Comparison of ENCODE assay signal across 1 cellular context in the genomic region with DNA sequence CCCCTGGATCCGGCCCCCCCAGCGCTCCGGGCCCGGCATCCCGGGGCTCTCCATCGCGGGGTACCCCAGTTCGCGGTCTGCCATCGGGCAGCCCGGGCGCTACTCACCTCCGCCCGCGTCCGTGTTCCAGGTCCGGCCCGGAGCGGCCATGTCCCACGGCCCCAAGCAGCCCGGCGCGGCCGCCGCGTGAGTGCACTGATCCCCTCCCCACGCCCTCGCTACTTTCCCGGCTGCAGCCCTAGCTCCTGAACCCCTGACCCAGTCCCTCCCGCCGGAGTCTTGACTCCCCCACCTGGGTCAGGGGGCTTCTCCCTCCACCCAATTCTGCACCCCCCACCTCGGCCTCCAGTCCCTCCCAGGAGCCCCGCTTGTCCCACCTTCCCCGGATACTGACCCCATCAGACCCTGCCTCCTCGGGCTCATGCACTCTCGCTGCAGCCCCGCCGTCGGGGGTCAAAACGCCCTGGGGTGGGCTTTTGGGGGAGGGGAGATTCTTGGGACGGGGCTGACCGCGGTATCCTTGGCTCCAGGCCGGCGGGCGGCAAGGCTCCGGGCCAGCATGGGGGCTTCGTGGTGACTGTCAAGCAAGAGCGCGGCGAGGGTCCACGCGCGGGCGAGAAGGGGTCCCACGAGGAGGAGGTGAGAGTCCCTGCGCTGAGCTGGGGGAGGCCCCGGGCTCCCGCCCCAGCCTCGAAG.
A peak's percentile ranks its signal among the peaks of the same experiment; 100 is the strongest.
TF ChIP-seq lines count a peak whose summit lies in the region.

No MANE protein-coding gene starts in this region.

TF ChIP-seq in H1, 55 proteins besides CTCF, POLR2A, EP300 and RAD21:
- TF ChIP-seq YY1 (IDR thresholded peaks at IDR 0.05; ENCODE audit: low read depth, low read length) (peak; percentile 43; the same call in 1 of the 2 replicates), PHF8 (conservative IDR thresholded peaks at IDR 0.05; ENCODE audit: low read depth, low read length) (peak; percentile 13; the same call in 1 of the 2 replicates), KDM4A (IDR thresholded peaks at IDR 0.05; ENCODE audit: low read depth, low read length, severe bottlenecking) (peak; percentile 48), CBX8 (IDR thresholded peaks at IDR 0.05; ENCODE audit: borderline replicate concordance, low read depth, low read length) (no peak), CHD2 (IDR thresholded peaks at IDR 0.05; ENCODE audit: low read length) (no peak), BACH1 (IDR thresholded peaks at IDR 0.05; ENCODE audit: low read length) (peak; percentile 46; the same call in 1 of the 2 replicates), HDAC2 (IDR thresholded peaks at IDR 0.05; ENCODE audit: borderline replicate concordance in 1 of 2, low read depth in 2 of 2, low read length in 2 of 2) (peak in 1 of 2 experiments; percentile 47; a peak in 1 of 4 replicates), KDM5A (IDR thresholded peaks at IDR 0.05; ENCODE audit: low read length) (no peak)
- TF ChIP-seq, protein P1, sequence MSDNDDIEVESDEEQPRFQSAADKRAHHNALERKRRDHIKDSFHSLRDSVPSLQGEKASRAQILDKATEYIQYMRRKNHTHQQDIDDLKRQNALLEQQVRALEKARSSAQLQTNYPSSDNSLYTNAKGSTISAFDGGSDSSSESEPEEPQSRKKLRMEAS (IDR thresholded peaks at IDR 0.05), result no peak
